ENCODE assay signal across 11 cellular contexts in genomic region chr14:104657114-104657524, GRCh38. TPM values are rescaled to one million over a fixed set of nuclear protein-coding genes. Genes with fewer than 3 reads are reported as not detected.
A peak's percentile ranks its signal among the peaks of the same experiment; 100 is the strongest.
DNase-seq lines count a peak whose midpoint lies in the region; ATAC-seq, FAIRE-seq and TF ChIP-seq lines count a peak whose summit lies in the region.
"Had no signal": no experiment of that assay in that cellular context is flagged by ENCODE, and none has a peak within 500 bp of the region (broad histone marks: within the 10 kb centered on the region; RNA-seq: fewer than 3 reads in every experiment).

No MANE protein-coding gene starts in this region.

- no peak overlapping the region for H3K4me3 ChIP-seq in Panc1 (ENCODE audit: low read depth in 2 of 2, low read length in 2 of 2)
- H3K4me3 ChIP-seq in esophagus muscularis mucosa = no peak overlapping the region
- no peak overlapping the region for H3K4me3 ChIP-seq in effector memory CD4-positive, alpha-beta T cell (ENCODE audit: insufficient read depth, low read depth, low read length, poor library complexity, severe bottlenecking)
- H3K4me3 ChIP-seq: prostate gland had no signal

- BruUV-seq in Panc1 (replicated peaks; lab: Mats Ljungman, UMichigan) = no TSS peak

- H3K36me3 ChIP-seq in Panc1 (ENCODE audit: control insufficient read depth, insufficient read depth, low read length) (no peaks in the 10 kb centered on the region), esophagus muscularis mucosa (no peaks in the 10 kb centered on the region)
- no peaks in the 10 kb centered on the region for H3K36me3 ChIP-seq in effector memory CD4-positive, alpha-beta T cell (ENCODE audit: control insufficient read depth, insufficient read depth, low read length)
- H3K36me3 ChIP-seq: prostate gland had no signal

- H3K27ac ChIP-seq in Panc1 (ENCODE audit: low read length) (0 out of 2 replicates have a peak overlapping the region, but pooled peaks have one; percentile 34), esophagus muscularis mucosa (replicated peaks in 1 of 4) (no peak overlapping the region)
- H3K27ac ChIP-seq in effector memory CD4-positive, alpha-beta T cell (ENCODE audit: insufficient read depth, low read length, poor library complexity, severe bottlenecking) = no peak overlapping the region
- H3K27ac ChIP-seq: prostate gland had no signal

- peaks cover 3% of the 10 kb centered on the region; the same call in 1 of the 2 replicates for H3K9me3 ChIP-seq in Panc1 (ENCODE audit: control insufficient read depth, insufficient read depth, low read depth, low read length)
- peaks cover 0 to 7% (median 3%) of the 10 kb centered on the region in 4 donors for H3K9me3 ChIP-seq in esophagus muscularis mucosa
- H3K9me3 ChIP-seq in effector memory CD4-positive, alpha-beta T cell (ENCODE audit: control insufficient read depth, low read length) = no peaks in the 10 kb centered on the region
- H3K9me3 ChIP-seq: prostate gland had no signal

- ATAC-seq in GM21723 (IDR thresholded peaks at IDR 0.05; ENCODE audit: unreplicated experiment) (peak; percentile 36), Panc1 (peak; percentile 73), naive B cell (ENCODE audit: low read depth in 2 of 2) (peak; percentile 66 to 67)

- TF ChIP-seq POLR2A in esophagus muscularis mucosa (IDR thresholded peaks at IDR 0.05; ENCODE audit: low read depth) = no peak

- no peak for FAIRE-seq in HTR-8/SVneo (lab: Jason Lieb, UNC)

- H3K27ac Mint-ChIP-seq in naive B cell = peak overlapping the region; percentile 96 to 100 (median 100)

- TF ChIP-seq CTCF in GM10266 (IDR thresholded peaks at IDR 0.05; ENCODE audit: control insufficient read depth, insufficient read depth, low read depth, missing control alignments) (no peak), Panc1 (IDR thresholded peaks at IDR 0.05) (no peak), esophagus muscularis mucosa (IDR thresholded peaks at IDR 0.05) (no peak)

- in situ Hi-C loops in Panc1 (cut with HindIII; ENCODE audit: low pct_unique_long_range_greater_than_20kb, low sequenced_read_pairs) = no loop called here

- TF ChIP-seq EP300 in esophagus muscularis mucosa (IDR thresholded peaks at IDR 0.05) = no peak

- intact Hi-C loops in Panc1 (cut with micrococcal nuclease; ENCODE audit: unreplicated experiment) = no loop called here
- intact Hi-C loops in esophagus muscularis mucosa (cut with DNase I) = no loop called here

- H3K4me1 Mint-ChIP-seq in naive B cell = peaks cover 62 to 90% (median 86%) of the 10 kb centered on the region in 3 donors

- POLR2A ChIA-PET in Panc1 (lab: Charles Lee) = no interaction called here

- peaks cover 0 to 5% (median 0%) of the 10 kb centered on the region in 7 donors for H3K9me3 Mint-ChIP-seq in naive B cell

- H3K36me3 Mint-ChIP-seq in naive B cell = no peaks in the 10 kb centered on the region

- peaks cover 3% of the 10 kb centered on the region for H3K4me1 ChIP-seq in Panc1 (ENCODE audit: control insufficient read depth, insufficient read depth, low read length)
- H3K4me1 ChIP-seq in esophagus muscularis mucosa = peaks cover 0 to 12% (median 3%) of the 10 kb centered on the region in 4 donors
- no peaks in the 10 kb centered on the region for H3K4me1 ChIP-seq in effector memory CD4-positive, alpha-beta T cell (ENCODE audit: control insufficient read depth, insufficient read depth, low read length, poor library complexity, severe bottlenecking)
- H3K4me1 ChIP-seq: prostate gland had no signal

- peak; percentile 68 for DNase-seq in GM10266 (ENCODE audit: extremely low spot score)
- no peak for DNase-seq in Panc1 (ENCODE audit: low read depth, low spot score)
- DNase-seq in naive B cell = peak; percentile 91
- DNase-seq in esophagus muscularis mucosa (ENCODE audit: extremely low spot score) = no peak
- no peak for DNase-seq in effector memory CD4-positive, alpha-beta T cell
- DNase-seq in HTR-8/SVneo (ENCODE audit: insufficient read length, low spot score) = no peak
- no peak for DNase-seq in T-helper 9 cell
- DNase-seq: activated T-cell treated with anti-CD3 and anti-CD28 coated beads, Interleukin-2, amount 50 U/mL, for 4 hours; cortex of kidney had no signal

- no peaks in the 10 kb centered on the region for H3K27me3 ChIP-seq in Panc1 (ENCODE audit: control insufficient read depth, insufficient read depth, low read length)
- peaks cover 0 to 25% (median 9%) of the 10 kb centered on the region in 4 donors for H3K27me3 ChIP-seq in esophagus muscularis mucosa
- peaks cover 7% of the 10 kb centered on the region for H3K27me3 ChIP-seq in effector memory CD4-positive, alpha-beta T cell (replicated peaks; ENCODE audit: control insufficient read depth, insufficient read depth, low read length, poor library complexity, severe bottlenecking)

- CTCF ChIA-PET in Panc1 (lab: Charles Lee) = interaction anchor here (0.9 kb wide), 1 partner anchor 25 kb away, joined by 5 read pairs; no protein-coding TSS in a partner anchor

- 74% methylated on average over 8 of the region's 8 CpGs for WGBS in esophagus muscularis mucosa

- peak overlapping the region; percentile 70 to 91 (median 87) for H3K4me3 Mint-ChIP-seq in naive B cell
- H3K4me3 Mint-ChIP-seq: activated T-cell treated with anti-CD3 and anti-CD28 coated beads, Interleukin-2, amount 50 U/mL, for 4 hours had no signal

- H3K27me3 Mint-ChIP-seq in naive B cell = no peaks in the 10 kb centered on the region

RNA-seq across cellular contexts. Expression of gene INF2, which starts 32.3 kb away (rescaled TPM):
- 195 TPM for total RNA-seq in Panc1 (2021; ENCODE audit: unreplicated experiment)
- 179 TPM for polyA plus RNA-seq in Panc1 (2012; ENCODE audit: insufficient read length)
- polyA plus RNA-seq in naive B cell (ENCODE audit: low read depth in 6 of 6) = 10 to 100 TPM in 1 of 6 donors, 1 to 10 TPM in 5; 2.8 to 10.2 (median 5.5) TPM
- total RNA-seq in esophagus muscularis mucosa = 100 to 1,000 TPM in 1 of 4 donors, 10 to 100 TPM in 3; 51.5 to 129 (median 66.7) TPM

RNA-seq across cellular contexts. Expression of gene TMEM179, which starts 52.5 kb away (rescaled TPM):
- total RNA-seq in Panc1 (2021; ENCODE audit: unreplicated experiment) (3.4 TPM), esophagus muscularis mucosa (1 to 10 TPM; 1.4 to 4.2 (median 1.9) TPM)
- 1.8 TPM for polyA plus RNA-seq in Panc1 (2012; ENCODE audit: insufficient read length)
- polyA plus RNA-seq in naive B cell (ENCODE audit: low read depth in 6 of 6) = not detected
- total RNA-seq: activated T-cell treated with anti-CD3 and anti-CD28 coated beads, Interleukin-2, amount 50 U/mL, for 4 hours had no signal

Comparison
In these comparisons a context has a peak if more than half of its experiments do, and no peak if none do; other contexts are left out.
1. DNase-seq: peak in GM10266 (single experiment) and naive B cell (single experiment); none in Panc1 (single experiment), esophagus muscularis mucosa (single experiment), effector memory CD4-positive, alpha-beta T cell (0 of 3), HTR-8/SVneo (single experiment) and T-helper 9 cell (single experiment).
2. Peak in every context shown above with its lines, with median percentiles within 50 percentile points of each other: ATAC-seq.